ENCODE assay signal across 1 cellular context in genomic region chr4:153249199-153250154, GRCh38.
TF ChIP-seq lines count a peak whose summit lies in the region.

No MANE protein-coding gene starts in this region.

TF ChIP-seq in HepG2, 621 proteins besides CTCF, POLR2A, EP300 and RAD21 (continued from another document and continues in another):
- TF ChIP-seq ZBTB46 (CRISPR knock-in tag; IDR thresholded peaks at IDR 0.05; ENCODE audit: borderline replicate concordance) (no peak), KLF12 (CRISPR knock-in tag; IDR thresholded peaks at IDR 0.05; ENCODE audit: borderline replicate concordance) (no peak), HMGA1 (CRISPR knock-in tag; conservative IDR thresholded peaks at IDR 0.05) (no peak), ZNF317 (CRISPR knock-in tag; IDR thresholded peaks at IDR 0.05) (0 out of 2 replicates have a peak, but pooled peaks have one; percentile 20), MIXL1 (CRISPR knock-in tag; IDR thresholded peaks at IDR 0.05) (no peak), HIC2 (CRISPR knock-in tag; IDR thresholded peaks at IDR 0.05; ENCODE audit: low read depth) (no peak), ELF1 (CRISPR knock-in tag; IDR thresholded peaks at IDR 0.05) (peak; percentile 21), ZNF335 (CRISPR knock-in tag; IDR thresholded peaks at IDR 0.05) (peak; percentile 87; the same call in 1 of the 2 replicates), MXD3 (CRISPR knock-in tag; IDR thresholded peaks at IDR 0.05) (no peak), ZNF513 (CRISPR knock-in tag; conservative IDR thresholded peaks at IDR 0.05) (no peak), ZNF280D (CRISPR knock-in tag; IDR thresholded peaks at IDR 0.05) (no peak), ZNF720 (CRISPR knock-in tag; IDR thresholded peaks at IDR 0.05) (no peak), FOXC1 (CRISPR knock-in tag; IDR thresholded peaks at IDR 0.05; ENCODE audit: borderline replicate concordance) (no peak), GLI4 (CRISPR knock-in tag; IDR thresholded peaks at IDR 0.05; ENCODE audit: borderline replicate concordance) (no peak), KDM5B (CRISPR knock-in tag; IDR thresholded peaks at IDR 0.05; ENCODE audit: borderline replicate concordance) (peak; percentile 34; the same call in 1 of the 2 replicates), SSRP1 (CRISPR knock-in tag; IDR thresholded peaks at IDR 0.05) (0 out of 2 replicates have a peak, but pooled peaks have one; percentile 9), TERF1 (CRISPR knock-in tag; IDR thresholded peaks at IDR 0.05) (no peak), SPEN (CRISPR knock-in tag; IDR thresholded peaks at IDR 0.05; ENCODE audit: low read depth) (no peak), PAX8 (CRISPR knock-in tag; IDR thresholded peaks at IDR 0.05; ENCODE audit: borderline replicate concordance) (no peak), ZNF687 (CRISPR knock-in tag; IDR thresholded peaks at IDR 0.05) (peak; percentile 64), SOX5 (CRISPR knock-in tag; IDR thresholded peaks at IDR 0.05; ENCODE audit: borderline replicate concordance) (0 out of 2 replicates have a peak, but pooled peaks have one; percentile 21), RFX1 (IDR thresholded peaks at IDR 0.05) (peak; percentile 73), LCORL (IDR thresholded peaks at IDR 0.05) (no peak), LCORL (CRISPR knock-in tag; IDR thresholded peaks at IDR 0.05) (no peak), ZNF615 (CRISPR knock-in tag; IDR thresholded peaks at IDR 0.05; ENCODE audit: borderline replicate concordance) (no peak), POLR2G (IDR thresholded peaks at IDR 0.05; ENCODE audit: low read depth, low read length) (peak; percentile 38; the same call in 1 of the 2 replicates), ATF7 (IDR thresholded peaks at IDR 0.05) (no peak), ATF7 (CRISPR knock-in tag; IDR thresholded peaks at IDR 0.05) (no peak), ATF3 (CRISPR knock-in tag; IDR thresholded peaks at IDR 0.05) (no peak), MXI1 (IDR thresholded peaks at IDR 0.05; ENCODE audit: borderline replicate concordance, low read depth, low read length) (peak; percentile 87; the same call in 2 of the 3 replicates), NR0B2 (CRISPR knock-in tag; IDR thresholded peaks at IDR 0.05) (no peak), SAP130 (CRISPR knock-in tag; IDR thresholded peaks at IDR 0.05; ENCODE audit: low read depth) (peak; percentile 31), SETDB1 (CRISPR knock-in tag; IDR thresholded peaks at IDR 0.05; ENCODE audit: borderline replicate concordance) (no peak), ZNF318 (CRISPR knock-in tag; IDR thresholded peaks at IDR 0.05) (no peak), ZNF432 (CRISPR knock-in tag; IDR thresholded peaks at IDR 0.05; ENCODE audit: borderline replicate concordance) (no peak)
